In the genomic region with DNA sequence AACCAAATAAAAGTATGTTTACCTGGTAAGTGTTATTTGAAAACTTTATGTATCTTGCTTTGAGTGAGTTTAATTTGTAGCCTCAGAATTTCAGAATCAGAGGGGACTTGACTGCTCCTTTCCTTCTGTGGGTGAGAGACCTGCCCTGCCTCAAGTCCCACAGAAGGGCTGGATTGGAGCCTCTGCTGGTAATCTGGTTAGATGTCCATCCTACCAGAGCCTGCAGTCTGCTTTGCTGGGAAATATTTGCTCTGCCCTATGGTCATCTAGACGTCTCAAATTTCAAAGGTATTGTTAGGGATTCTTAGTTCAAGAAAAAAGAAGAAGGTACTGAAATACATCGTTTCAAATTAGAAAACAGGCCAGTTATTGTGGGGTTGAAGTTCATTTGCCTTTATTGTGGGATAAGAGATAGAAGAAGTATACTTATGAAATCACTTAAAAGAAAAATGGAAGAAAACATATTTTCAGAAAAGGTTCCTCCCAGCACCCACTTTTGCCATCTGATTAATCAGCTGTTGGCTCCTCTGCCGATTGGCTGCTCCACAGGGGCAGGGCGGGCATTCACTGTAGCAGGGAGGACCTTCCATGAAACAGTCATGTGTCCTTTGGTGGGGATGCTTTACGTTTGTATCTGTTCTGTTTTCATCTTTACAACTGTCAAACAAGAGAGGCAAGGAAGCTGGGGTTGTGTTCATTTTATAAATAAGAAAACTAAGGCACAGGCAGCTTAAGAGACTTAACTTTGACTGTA, we compare ENCODE assay signal across 11 cellular contexts.
"Had no signal": no experiment of that assay in that cellular context is flagged by ENCODE, and none has a peak within 500 bp of the region (broad histone marks: within the 10 kb centered on the region; RNA-seq: fewer than 3 reads in every experiment).

No MANE protein-coding gene starts in this region.

- H3K36me3 ChIP-seq: cardiac muscle cell had no signal

- FAIRE-seq: colon had no signal

- H3K4me1 ChIP-seq: esophagus squamous epithelium had no signal

- ATAC-seq: mucosa of descending colon; stimulated activated naive B cell treated with anti-CD40 and anti-IgM and Interleukin-4, amounts not matched to agents 10 μg/mL and 1 μg/mL and 100 μg/mL, for 72 hours had no signal

- H3K4me3 Mint-ChIP-seq: nephron progenitor cell; stimulated activated naive B cell treated with anti-CD40 and anti-IgM and Interleukin-4, amounts not matched to agents 10 μg/mL and 1 μg/mL and 100 μg/mL, for 72 hours had no signal

- H3K27ac ChIP-seq: cardiac muscle cell, esophagus squamous epithelium had no signal

- H3K4me3 ChIP-seq: cardiac muscle cell, esophagus squamous epithelium, mucosa of descending colon, sigmoid colon had no signal

- H3K9me3 Mint-ChIP-seq: nephron progenitor cell had no signal

- H3K27me3 ChIP-seq: cardiac muscle cell, esophagus squamous epithelium, sigmoid colon had no signal

- H3K9me3 ChIP-seq: esophagus squamous epithelium, mucosa of descending colon, sigmoid colon had no signal

- H3K27ac Mint-ChIP-seq: nephron progenitor cell had no signal

- H3K4me1 Mint-ChIP-seq: nephron progenitor cell had no signal

- DNase-seq: activated CD4-positive, alpha-beta T cell treated with anti-CD3 and anti-CD28 coated beads for 48 hours; activated effector memory CD4-positive, alpha-beta T cell treated with Interleukin-2 at 50 U/mL for 16 hours; esophagus squamous epithelium; glutamatergic neuron; mucosa of descending colon; nephron progenitor cell; sigmoid colon; stimulated activated CD4-positive, alpha-beta T cell treated with anti-CD3 and anti-CD28 coated beads, Interleukin-2, amount 100 ng/mL, for 24 hours; stimulated activated naive B cell treated with anti-CD40 and anti-IgM and Interleukin-4, amounts not matched to agents 10 μg/mL and 1 μg/mL and 100 μg/mL, for 72 hours had no signal

- H3K27me3 Mint-ChIP-seq: stimulated activated naive B cell treated with anti-CD40 and anti-IgM and Interleukin-4, amounts not matched to agents 10 μg/mL and 1 μg/mL and 100 μg/mL, for 72 hours had no signal
